ENCODE assay signal across 7 cellular contexts in the genomic region with DNA sequence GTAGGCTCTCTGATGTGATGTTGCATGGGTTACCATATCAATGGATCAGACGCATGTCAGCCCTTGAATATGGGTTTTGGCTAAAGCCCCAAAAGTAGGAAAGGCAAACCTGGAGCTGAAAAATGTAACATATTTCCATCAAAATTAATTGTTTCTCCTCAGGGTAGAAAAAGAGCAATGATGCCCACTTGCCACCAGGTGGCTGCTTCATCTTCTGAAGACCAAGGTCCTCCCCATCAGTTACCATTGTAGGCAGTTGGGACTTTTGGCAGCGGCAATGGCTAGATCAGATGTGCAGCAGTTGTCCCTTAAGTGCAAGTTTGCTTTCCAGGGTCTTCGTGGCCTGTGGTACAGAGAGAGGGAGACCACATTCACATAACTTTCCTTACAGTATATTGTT.
DNase-seq lines count a peak whose midpoint lies in the region; ATAC-seq and TF ChIP-seq lines count a peak whose summit lies in the region.

No MANE protein-coding gene starts in this region.

- ATAC-seq in GM19324 (IDR thresholded peaks at IDR 0.05; ENCODE audit: low FRiP score, unreplicated experiment) (peak; percentile 40), HG03175 (IDR thresholded peaks at IDR 0.05; ENCODE audit: unreplicated experiment) (peak; percentile 86)

- no peak overlapping the region for H3K4me3 ChIP-seq in fibroblast of the aortic adventitia (ENCODE audit: low read depth, low read length)

- TF ChIP-seq CTCF in fibroblast of the aortic adventitia (IDR thresholded peaks at IDR 0.05; ENCODE audit: insufficient read depth, low read length) = peak; percentile 31

- DNase-seq in EL = peak; percentile 20
- DNase-seq in SHP77 (lab: John Stamatoyannopoulos, UW) = peak; percentile 30 to 47
- peak; percentile 4 for DNase-seq in fibroblast of the aortic adventitia (ENCODE audit: low read depth)
- DNase-seq in NCI-H1105 (lab: John Stamatoyannopoulos, UW) = no peak
- DNase-seq in NCI-H2171 (lab: John Stamatoyannopoulos, UW) = no peak

Comparison
In these comparisons a context has a peak if more than half of its experiments do, and no peak if none do; other contexts are left out.
1. DNase-seq: peak in EL (single experiment), SHP77 (2 of 2) and fibroblast of the aortic adventitia (single experiment); none in NCI-H1105 (single experiment) and NCI-H2171 (single experiment).